8 cellular contexts compared by ENCODE assay signal in the genomic region with DNA sequence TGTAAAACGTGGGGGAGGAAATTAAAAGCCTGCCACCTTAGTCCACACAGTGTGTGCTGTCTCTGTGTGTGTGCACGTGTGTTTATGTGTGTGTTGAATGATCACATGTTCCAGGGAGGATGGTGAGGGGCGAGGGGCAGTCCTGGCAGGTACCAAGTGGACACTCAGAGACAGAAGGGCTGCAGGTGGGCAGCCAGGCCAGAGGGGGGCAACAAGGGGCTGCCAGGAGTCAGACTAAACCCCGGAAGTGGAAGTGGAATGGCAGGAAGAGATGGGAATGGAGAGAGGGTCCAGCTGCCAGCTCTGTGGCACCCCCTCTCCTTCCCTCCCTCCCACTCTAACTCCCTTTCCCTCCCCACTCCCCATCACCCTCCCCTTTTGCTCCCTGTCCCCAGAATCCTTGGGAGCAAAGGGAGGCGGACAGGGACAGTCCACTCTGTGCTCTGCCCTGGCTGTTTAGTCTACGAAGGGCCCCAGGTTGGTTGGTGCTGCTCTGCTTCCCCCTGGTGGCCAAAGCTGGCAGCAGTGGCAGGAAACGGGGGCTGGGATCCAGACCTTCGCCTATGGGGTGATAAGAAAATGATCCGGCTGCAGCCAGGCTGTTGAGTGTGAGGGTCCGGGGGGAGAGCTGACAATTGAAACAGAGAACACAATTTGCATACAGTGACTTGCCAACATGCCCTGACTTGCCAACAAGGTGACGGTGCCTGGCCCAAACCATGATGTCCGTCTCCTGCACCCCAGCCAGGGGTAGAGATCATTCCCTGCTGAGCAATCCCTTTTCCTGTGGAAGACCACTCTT. TPM values are rescaled to one million over a fixed set of nuclear protein-coding genes. Genes with fewer than 3 reads are reported as not detected.
DNase-seq lines count a peak whose midpoint lies in the region; ATAC-seq lines count a peak whose summit lies in the region.

No MANE protein-coding gene starts in this region.

- no peak overlapping the region for H3K4me3 Mint-ChIP-seq in activated T-cell treated with anti-CD3 and anti-CD28 coated beads, Interleukin-2, amount 50 U/mL, for 4 hours
- peak overlapping the region; percentile 15 for H3K4me3 Mint-ChIP-seq in natural killer cell treated with Interleukin-12 subunit alpha and Interleukin-12 subunit beta and Interleukin-15 and Interleukin-18, amount 100 ng/mL, for 72 hours
- H3K4me3 Mint-ChIP-seq in stimulated activated effector memory CD8-positive, alpha-beta T cell treated with anti-CD3 and anti-CD28 coated beads, Interleukin-12 subunit alpha, Interleukin-12 subunit beta, amount 100 ng/mL, for 72 hours, result peak overlapping the region; percentile 49

- DNase-seq in SIG-M5 treated with dmso at 0.1 percent for 504 hours (lab: John Stamatoyannopoulos, UW; ENCODE audit: unreplicated experiment), result peak; percentile 46
- no peak for DNase-seq in SIG-M5 (lab: John Stamatoyannopoulos, UW)
- peak in 61 of 76 experiments; percentile 8 to 81 (median 50) for DNase-seq in HUDEP-2 (lab: John Stamatoyannopoulos, UW; ENCODE audit: unreplicated experiment in 76 of 76)
- DNase-seq in OCI-M1 (lab: John Stamatoyannopoulos, UW), result peak; percentile 99
- DNase-seq in activated T-cell treated with anti-CD3 and anti-CD28 coated beads, Interleukin-2, amount 50 U/mL, for 4 hours, result peak; percentile 67
- DNase-seq in fibroblast of peridontal ligament (ENCODE audit: extremely low read depth), result peak; percentile 66
- DNase-seq in natural killer cell treated with Interleukin-12 subunit alpha and Interleukin-12 subunit beta and Interleukin-15 and Interleukin-18, amount 100 ng/mL, for 72 hours (ENCODE audit: low spot score), result peak; percentile 65
- peak; percentile 75 to 84 for DNase-seq in stimulated activated effector memory CD8-positive, alpha-beta T cell treated with anti-CD3 and anti-CD28 coated beads, Interleukin-12 subunit alpha, Interleukin-12 subunit beta, amount 100 ng/mL, for 72 hours (ENCODE audit: low spot score in 2 of 2)

- H3K36me3 Mint-ChIP-seq in activated T-cell treated with anti-CD3 and anti-CD28 coated beads, Interleukin-2, amount 50 U/mL, for 4 hours (ENCODE audit: insufficient read depth), result no peaks in the 10 kb centered on the region
- no peaks in the 10 kb centered on the region for H3K36me3 Mint-ChIP-seq in natural killer cell treated with Interleukin-12 subunit alpha and Interleukin-12 subunit beta and Interleukin-15 and Interleukin-18, amount 100 ng/mL, for 72 hours
- H3K36me3 Mint-ChIP-seq in stimulated activated effector memory CD8-positive, alpha-beta T cell treated with anti-CD3 and anti-CD28 coated beads, Interleukin-12 subunit alpha, Interleukin-12 subunit beta, amount 100 ng/mL, for 72 hours, result no peaks in the 10 kb centered on the region

- peaks cover 9% of the 10 kb centered on the region for H3K27me3 Mint-ChIP-seq in activated T-cell treated with anti-CD3 and anti-CD28 coated beads, Interleukin-2, amount 50 U/mL, for 4 hours (ENCODE audit: low read depth)
- H3K27me3 Mint-ChIP-seq in natural killer cell treated with Interleukin-12 subunit alpha and Interleukin-12 subunit beta and Interleukin-15 and Interleukin-18, amount 100 ng/mL, for 72 hours, result peaks cover 0 to 5% of the 10 kb centered on the region in 2 donors

- H3K9me3 Mint-ChIP-seq in activated T-cell treated with anti-CD3 and anti-CD28 coated beads, Interleukin-2, amount 50 U/mL, for 4 hours, result no peaks in the 10 kb centered on the region
- H3K9me3 Mint-ChIP-seq in natural killer cell treated with Interleukin-12 subunit alpha and Interleukin-12 subunit beta and Interleukin-15 and Interleukin-18, amount 100 ng/mL, for 72 hours, result no peaks in the 10 kb centered on the region
- H3K9me3 Mint-ChIP-seq in stimulated activated effector memory CD8-positive, alpha-beta T cell treated with anti-CD3 and anti-CD28 coated beads, Interleukin-12 subunit alpha, Interleukin-12 subunit beta, amount 100 ng/mL, for 72 hours, result no peaks in the 10 kb centered on the region

- peak; percentile 90 to 91 for ATAC-seq in activated T-cell treated with anti-CD3 and anti-CD28 coated beads, Interleukin-2, amount 50 U/mL, for 4 hours
- ATAC-seq in natural killer cell treated with Interleukin-12 subunit alpha and Interleukin-12 subunit beta and Interleukin-15 and Interleukin-18, amount 100 ng/mL, for 72 hours, result peak; percentile 78 to 85
- peak; percentile 85 for ATAC-seq in stimulated activated effector memory CD8-positive, alpha-beta T cell treated with anti-CD3 and anti-CD28 coated beads, Interleukin-12 subunit alpha, Interleukin-12 subunit beta, amount 100 ng/mL, for 72 hours

- H3K4me1 Mint-ChIP-seq in activated T-cell treated with anti-CD3 and anti-CD28 coated beads, Interleukin-2, amount 50 U/mL, for 4 hours (ENCODE audit: low read depth), result no peaks in the 10 kb centered on the region
- H3K4me1 Mint-ChIP-seq in natural killer cell treated with Interleukin-12 subunit alpha and Interleukin-12 subunit beta and Interleukin-15 and Interleukin-18, amount 100 ng/mL, for 72 hours (ENCODE audit: low read depth in 2 of 2), result peaks cover 0 to 3% of the 10 kb centered on the region in 2 donors
- no peaks in the 10 kb centered on the region for H3K4me1 Mint-ChIP-seq in stimulated activated effector memory CD8-positive, alpha-beta T cell treated with anti-CD3 and anti-CD28 coated beads, Interleukin-12 subunit alpha, Interleukin-12 subunit beta, amount 100 ng/mL, for 72 hours

- H3K27ac Mint-ChIP-seq in natural killer cell treated with Interleukin-12 subunit alpha and Interleukin-12 subunit beta and Interleukin-15 and Interleukin-18, amount 100 ng/mL, for 72 hours, result no peak overlapping the region
- H3K27ac Mint-ChIP-seq in stimulated activated effector memory CD8-positive, alpha-beta T cell treated with anti-CD3 and anti-CD28 coated beads, Interleukin-12 subunit alpha, Interleukin-12 subunit beta, amount 100 ng/mL, for 72 hours, result peak overlapping the region; percentile 79

RNA-seq across cellular contexts. Expression of gene P2RY2, which starts 24.4 kb away (rescaled TPM):
- total RNA-seq in activated T-cell treated with anti-CD3 and anti-CD28 coated beads, Interleukin-2, amount 50 U/mL, for 4 hours, result not detected
- under 1 TPM in 1 of 2 donors, not detected in 1; 0.20 TPM for total RNA-seq in natural killer cell treated with Interleukin-12 subunit alpha and Interleukin-12 subunit beta and Interleukin-15 and Interleukin-18, amount 100 ng/mL, for 72 hours

RNA-seq across cellular contexts. Expression of gene P2RY6, which starts 29.6 kb away (rescaled TPM):
- not detected for total RNA-seq in activated T-cell treated with anti-CD3 and anti-CD28 coated beads, Interleukin-2, amount 50 U/mL, for 4 hours
- total RNA-seq in natural killer cell treated with Interleukin-12 subunit alpha and Interleukin-12 subunit beta and Interleukin-15 and Interleukin-18, amount 100 ng/mL, for 72 hours, result not detected
